In genomic region chr11:65355013-65355775, GRCh38 we compare ENCODE assay signal across 1 cellular context.
A peak's percentile ranks its signal among the peaks of the same experiment; 100 is the strongest.
TF ChIP-seq lines count a peak whose summit lies in the region.

No MANE protein-coding gene starts in this region.

TF ChIP-seq in HepG2, 621 proteins besides CTCF, POLR2A, EP300 and RAD21 (continued from another document and continues in another):
- TF ChIP-seq ZNF687 (CRISPR knock-in tag; IDR thresholded peaks at IDR 0.05) (peak; percentile 37), CC2D1A (CRISPR knock-in tag; IDR thresholded peaks at IDR 0.05) (no peak), PHF20 (CRISPR knock-in tag; IDR thresholded peaks at IDR 0.05) (no peak), ATF2 (CRISPR knock-in tag; IDR thresholded peaks at IDR 0.05) (no peak), ZBTB40 (IDR thresholded peaks at IDR 0.05) (no peak), ZBTB40 (CRISPR knock-in tag; IDR thresholded peaks at IDR 0.05) (no peak), GATA4 (IDR thresholded peaks at IDR 0.05; ENCODE audit: borderline replicate concordance, low read depth) (no peak), ATF6 (CRISPR knock-in tag; conservative IDR thresholded peaks at IDR 0.05) (no peak), HDAC6 (IDR thresholded peaks at IDR 0.05; ENCODE audit: low read depth, low read length) (no peak), MIER3 (CRISPR knock-in tag; IDR thresholded peaks at IDR 0.05; ENCODE audit: borderline replicate concordance) (no peak), ZGPAT (CRISPR knock-in tag; IDR thresholded peaks at IDR 0.05) (no peak), KDM5A (IDR thresholded peaks at IDR 0.05; ENCODE audit: borderline replicate concordance, low read length) (0 out of 2 replicates have a peak, but pooled peaks have one; percentile 0), ZNF543 (CRISPR knock-in tag; IDR thresholded peaks at IDR 0.05) (no peak), ZNF788 (CRISPR knock-in tag; IDR thresholded peaks at IDR 0.05; ENCODE audit: borderline replicate concordance) (no peak), DRAP1 (CRISPR knock-in tag; IDR thresholded peaks at IDR 0.05) (no peak; the same call in 1 of the 2 replicates), MAZ (IDR thresholded peaks at IDR 0.05; ENCODE audit: borderline replicate concordance, low read depth, low read length) (peak; percentile 43), MAZ (CRISPR knock-in tag; IDR thresholded peaks at IDR 0.05; ENCODE audit: low read depth) (no peak), ZNF639 (CRISPR knock-in tag; conservative IDR thresholded peaks at IDR 0.05) (no peak), ZNF343 (CRISPR knock-in tag; IDR thresholded peaks at IDR 0.05) (no peak), ZNF383 (CRISPR knock-in tag; IDR thresholded peaks at IDR 0.05; ENCODE audit: borderline replicate concordance) (no peak), ZNF609 (CRISPR knock-in tag; IDR thresholded peaks at IDR 0.05; ENCODE audit: borderline replicate concordance) (0 out of 2 replicates have a peak, but pooled peaks have one; percentile 24), HNRNPLL (IDR thresholded peaks at IDR 0.05; ENCODE audit: low read depth, low read length, poor library complexity, severe bottlenecking) (peak; percentile 17), TMF1 (CRISPR knock-in tag; IDR thresholded peaks at IDR 0.05; ENCODE audit: low read depth) (no peak), ZNF225 (CRISPR knock-in tag; IDR thresholded peaks at IDR 0.05) (no peak; the same call in 1 of the 2 replicates)
